32 cellular contexts compared by ENCODE assay signal in genomic region chrX:10525381-10525780, GRCh38.
"Had no signal": no experiment of that assay in that cellular context is flagged by ENCODE, and none has a peak within 500 bp of the region (broad histone marks: within the 10 kb centered on the region; RNA-seq: fewer than 3 reads in every experiment).

No MANE protein-coding gene starts in this region.

- H3K4me3 ChIP-seq: ascending aorta, body of pancreas, breast epithelium, Peyer's patch, SJSA1 had no signal

- H3K27me3 Mint-ChIP-seq: activated CD4-positive, alpha-beta memory T cell treated with anti-CD3 and anti-CD28 coated beads for 36 hours; activated naive CD4-positive, alpha-beta T cell treated with anti-CD3 and anti-CD28 coated beads, Interleukin-2, amount 10 ng/mL, durations not matched to agents 7 days and 5 days; activated naive CD8-positive, alpha-beta T cell; activated naive CD8-positive, alpha-beta T cell treated with anti-CD3 and anti-CD28 coated beads, Interleukin-2, amount 50 U/mL, for 24 hours had no signal

- H3K4me3 Mint-ChIP-seq: activated CD4-positive, alpha-beta memory T cell treated with anti-CD3 and anti-CD28 coated beads for 36 hours; activated naive CD4-positive, alpha-beta T cell treated with anti-CD3 and anti-CD28 coated beads, Interleukin-2, amount 10 ng/mL, durations not matched to agents 7 days and 5 days; activated naive CD8-positive, alpha-beta T cell; activated naive CD8-positive, alpha-beta T cell treated with anti-CD3 and anti-CD28 coated beads, Interleukin-2, amount 50 U/mL, for 24 hours; T-helper 1 cell treated with Interleukin-12 subunit alpha and Interleukin-12 subunit beta and Interleukin-4 antibody, amounts not matched to agents 30 μg/mL and 1 μg/mL, for 36 hours; T-helper 2 cell treated with Interferon-gamma antibody and Interleukin-4, amounts not matched to agents 5 μg/mL and 100 μg/mL, for 36 hours had no signal

- H3K27me3 ChIP-seq: ascending aorta, body of pancreas, Peyer's patch, SJSA1 had no signal

- H3K27ac Mint-ChIP-seq: activated CD4-positive, alpha-beta memory T cell treated with anti-CD3 and anti-CD28 coated beads for 36 hours; activated naive CD4-positive, alpha-beta T cell treated with anti-CD3 and anti-CD28 coated beads, Interleukin-2, amount 10 ng/mL, durations not matched to agents 7 days and 5 days; activated naive CD8-positive, alpha-beta T cell; activated naive CD8-positive, alpha-beta T cell treated with anti-CD3 and anti-CD28 coated beads, Interleukin-2, amount 50 U/mL, for 24 hours; T-helper 1 cell treated with Interleukin-12 subunit alpha and Interleukin-12 subunit beta and Interleukin-4 antibody, amounts not matched to agents 30 μg/mL and 1 μg/mL, for 36 hours; T-helper 2 cell treated with Interferon-gamma antibody and Interleukin-4, amounts not matched to agents 5 μg/mL and 100 μg/mL, for 36 hours had no signal

- DNase-seq: activated CD4-positive, alpha-beta memory T cell treated with anti-CD3 and anti-CD28 coated beads for 36 hours; activated CD4-positive, alpha-beta T cell treated with anti-CD3 and anti-CD28 coated beads for 4 hours; activated CD4-positive, alpha-beta T cell treated with anti-CD3 and anti-CD28 coated beads, Interleukin-2, amount 50 U/mL, for 1 hour; activated CD4-positive, CD25-positive, alpha-beta regulatory T cell treated with anti-CD3 and anti-CD28 coated beads, Interleukin-2, amount 50 U/mL, for 72 hours; activated CD8-positive, alpha-beta memory T cell treated with anti-CD3 and anti-CD28 coated beads, Interleukin-2, amount 50 U/mL, for 4 hours; activated effector memory CD4-positive, alpha-beta T cell treated with Interleukin-2 at 50 U/mL for 16 hours; activated naive CD4-positive, alpha-beta T cell treated with anti-CD3 and anti-CD28 coated beads, Interleukin-2, amount 10 ng/mL, durations not matched to agents 7 days and 5 days; activated naive CD8-positive, alpha-beta T cell treated with anti-CD3 and anti-CD28 coated beads, Interleukin-2, amount 50 U/mL, for 24 hours; activated T-cell treated with anti-CD3 and anti-CD28 coated beads for 4 hours; activated T-cell treated with anti-CD3 and anti-CD28 coated beads, Interleukin-2, amount 50 U/mL, for 48 hours; amygdala; body of pancreas; Karpas-422; KBM-7; NCI-H1105; NCI-H1436; NCI-H1694; NCI-H1930; NCI-H2081 treated with DMSO at 0.1 percent for 48 hours; NCI-H345; NCI-H524 treated with DMSO at 0.1 percent for 48 hours; PC-3; Peyer's patch; RPMI8226; SHP77 treated with DMSO at 0.1 percent for 48 hours; SK-N-SH had no signal

- H3K9ac ChIP-seq: SK-N-SH had no signal

- H3K27ac ChIP-seq: ascending aorta, body of pancreas, breast epithelium, Peyer's patch, SJSA1 had no signal

- H3K4me1 ChIP-seq: ascending aorta, body of pancreas, breast epithelium, Peyer's patch had no signal

- H3K9me3 Mint-ChIP-seq: activated CD4-positive, alpha-beta memory T cell treated with anti-CD3 and anti-CD28 coated beads for 36 hours; activated naive CD4-positive, alpha-beta T cell treated with anti-CD3 and anti-CD28 coated beads, Interleukin-2, amount 10 ng/mL, durations not matched to agents 7 days and 5 days; activated naive CD8-positive, alpha-beta T cell treated with anti-CD3 and anti-CD28 coated beads, Interleukin-2, amount 50 U/mL, for 24 hours; T-helper 1 cell treated with Interleukin-12 subunit alpha and Interleukin-12 subunit beta and Interleukin-4 antibody, amounts not matched to agents 30 μg/mL and 1 μg/mL, for 36 hours; T-helper 2 cell treated with Interferon-gamma antibody and Interleukin-4, amounts not matched to agents 5 μg/mL and 100 μg/mL, for 36 hours had no signal

- H3K36me3 Mint-ChIP-seq: activated CD4-positive, alpha-beta memory T cell treated with anti-CD3 and anti-CD28 coated beads for 36 hours; activated naive CD4-positive, alpha-beta T cell treated with anti-CD3 and anti-CD28 coated beads, Interleukin-2, amount 10 ng/mL, durations not matched to agents 7 days and 5 days; activated naive CD8-positive, alpha-beta T cell had no signal

- H3K4me1 Mint-ChIP-seq: activated naive CD4-positive, alpha-beta T cell treated with anti-CD3 and anti-CD28 coated beads, Interleukin-2, amount 10 ng/mL, durations not matched to agents 7 days and 5 days; activated naive CD8-positive, alpha-beta T cell treated with anti-CD3 and anti-CD28 coated beads, Interleukin-2, amount 50 U/mL, for 24 hours had no signal

- H3K9me3 ChIP-seq: ascending aorta, body of pancreas, breast epithelium, Peyer's patch, SJSA1, SK-N-SH had no signal

- H3K36me3 ChIP-seq: ascending aorta, breast epithelium, Peyer's patch, SJSA1 had no signal

- ATAC-seq: activated naive CD8-positive, alpha-beta T cell treated with anti-CD3 and anti-CD28 coated beads, Interleukin-2, amount 50 U/mL, for 24 hours; body of pancreas; PC-3 had no signal
